ENCODE assay signal across 9 cellular contexts in genomic region chr5:135391123-135391868, GRCh38. TPM values are rescaled to one million over a fixed set of nuclear protein-coding genes. Genes with fewer than 3 reads are reported as not detected.
DNase-seq lines count a peak whose midpoint lies in the region; ATAC-seq, FAIRE-seq and TF ChIP-seq lines count a peak whose summit lies in the region.
"Had no signal": no experiment of that assay in that cellular context is flagged by ENCODE, and none has a peak within 500 bp of the region (broad histone marks: within the 10 kb centered on the region; RNA-seq: fewer than 3 reads in every experiment).

No MANE protein-coding gene starts in this region.

- peak overlapping the region; percentile 7 to 26 for H2BK12ac ChIP-seq in mesenchymal stem cell (ENCODE audit: low read length in 2 of 2)

- WGBS in mesenchymal stem cell = 72% methylated on average over 6 of the region's 6 CpGs

- H3K14ac ChIP-seq in mesenchymal stem cell (ENCODE audit: low read length in 2 of 2) = peak overlapping the region in 1 of 2 experiments; percentile 31

- H3K27ac Mint-ChIP-seq in MCF 10A (ENCODE audit: low read depth, unreplicated experiment) = peak overlapping the region; percentile 89

- POLR2A ChIA-PET in MCF 10A (lab: Yijun Ruan, JAX) = no interaction called here

- H3K4ac ChIP-seq in mesenchymal stem cell (ENCODE audit: low read depth in 1 of 2, low read length in 2 of 2) = peak overlapping the region; percentile 40 to 57

- peaks cover 48% of the 10 kb centered on the region for H3K36me3 Mint-ChIP-seq in MCF 10A (ENCODE audit: insufficient read depth, unreplicated experiment)

- H3K9me3 ChIP-seq in left ventricle myocardium inferior (replicated peaks) (no peaks in the 10 kb centered on the region), mesenchymal stem cell (ENCODE audit: control insufficient read depth, low read length) (no peaks in the 10 kb centered on the region)

- H2BK15ac ChIP-seq in mesenchymal stem cell (ENCODE audit: low read depth, poor library complexity, severe bottlenecking) = peak overlapping the region; percentile 18

- H3K36me3 ChIP-seq in left ventricle myocardium inferior (peaks cover 18% of the 10 kb centered on the region), mesenchymal stem cell (ENCODE audit: control insufficient read depth in 1 of 2, insufficient read depth in 2 of 2, low read depth in 1 of 2, low read length in 2 of 2) (peaks cover 17 to 29% of the 10 kb centered on the region in 2 experiments)

- H2AK5ac ChIP-seq in mesenchymal stem cell (ENCODE audit: low read length, severe bottlenecking) = peak overlapping the region; percentile 87

- ATAC-seq in left cardiac atrium = no peak

- TF ChIP-seq CTCF in left ventricle myocardium inferior (IDR thresholded peaks at IDR 0.05; ENCODE audit: borderline replicate concordance) = no peak
- no peak for TF ChIP-seq CTCF in MCF 10A (IDR thresholded peaks at IDR 0.05; ENCODE audit: unreplicated experiment)

- intact Hi-C loops in left ventricle myocardium inferior (cut with micrococcal nuclease) (no loop called here), left cardiac atrium (cut with DNase I) (no loop called here), MCF 10A (cut with micrococcal nuclease) (no loop called here)

- H4K91ac ChIP-seq in mesenchymal stem cell (ENCODE audit: low read length) = peak overlapping the region; percentile 65

- H3K9ac ChIP-seq in mesenchymal stem cell (ENCODE audit: low read length) = peak overlapping the region; percentile 69

- no peak overlapping the region for H3K4me3 Mint-ChIP-seq in MCF 10A (ENCODE audit: unreplicated experiment)

- H3K23ac ChIP-seq in mesenchymal stem cell (ENCODE audit: low read length in 2 of 2) = peak overlapping the region in 1 of 2 experiments; percentile 66

- peak overlapping the region; percentile 41 for H4K8ac ChIP-seq in mesenchymal stem cell (ENCODE audit: low read length)

- H3K4me1 ChIP-seq in left ventricle myocardium inferior (peaks cover 100% of the 10 kb centered on the region), mesenchymal stem cell (ENCODE audit: control insufficient read depth, insufficient read depth, low read depth, low read length) (peaks cover 45% of the 10 kb centered on the region)

- H2BK120ac ChIP-seq in mesenchymal stem cell (ENCODE audit: low read depth, low read length) = no peak overlapping the region

- peak overlapping the region; percentile 76 for H2BK5ac ChIP-seq in mesenchymal stem cell (ENCODE audit: low read depth, low read length, poor library complexity, severe bottlenecking)

- H2AFZ ChIP-seq in mesenchymal stem cell (ENCODE audit: low read depth, low read length) = no peak overlapping the region

- no TSS peak for BruUV-seq in MCF 10A (replicated peaks; lab: Mats Ljungman, UMichigan)

- H3K27ac ChIP-seq in left ventricle myocardium inferior (replicated peaks) (peak overlapping the region; percentile 65), mesenchymal stem cell (ENCODE audit: low read length, poor library complexity, severe bottlenecking) (peak overlapping the region; percentile 90)

- CTCF ChIA-PET in MCF 10A (lab: Yijun Ruan, JAX) = interaction anchor here (0.5 to 2.7 kb wide), 5 partner anchors 11 to 538 kb away, joined by 4 to 11 read pairs (median 5); no protein-coding TSS in a partner anchor

- H3K4me3 ChIP-seq in left ventricle myocardium inferior (no peak overlapping the region), mesenchymal stem cell (ENCODE audit: insufficient read depth in 1 of 2, low read depth in 1 of 2, low read length in 2 of 2) (peak overlapping the region in 1 of 2 experiments; percentile 34)

- no peaks in the 10 kb centered on the region for H3K27me3 Mint-ChIP-seq in MCF 10A (ENCODE audit: insufficient read depth, unreplicated experiment)

- H3K4me2 ChIP-seq in mesenchymal stem cell (ENCODE audit: low read length, poor library complexity, severe bottlenecking) = no peak overlapping the region

- DNase-seq in left ventricle myocardium inferior = no peak
- DNase-seq in left cardiac atrium = no peak
- DNase-seq in MCF 10A (ENCODE audit: unreplicated experiment) = no peak
- peak; percentile 85 for DNase-seq in mesenchymal stem cell
- DNase-seq in urothelium cell line (ENCODE audit: low spot score) = peak; percentile 7
- no peak for DNase-seq in central memory CD4-positive, alpha-beta T cell
- no peak for DNase-seq in NCI-H524 treated with DMSO at 0.1 percent for 48 hours (lab: John Stamatoyannopoulos, UW)
- no peak for DNase-seq in H4 (ENCODE audit: low spot score)
- DNase-seq: NCI-H2171 had no signal

- FAIRE-seq in urothelium cell line (lab: Jason Lieb, UNC) = no peak

- H3K27me3 ChIP-seq in left ventricle myocardium inferior (ENCODE audit: low read depth) (no peaks in the 10 kb centered on the region), mesenchymal stem cell (ENCODE audit: control insufficient read depth in 1 of 2, insufficient read depth in 1 of 2, low read length in 2 of 2) (no peaks in the 10 kb centered on the region)

- H3K79me1 ChIP-seq in mesenchymal stem cell (replicated peaks; ENCODE audit: low read length, poor library complexity, severe bottlenecking) = peaks cover 2% of the 10 kb centered on the region

- H3K18ac ChIP-seq in mesenchymal stem cell (ENCODE audit: low read depth in 1 of 2, low read length in 2 of 2) = peak overlapping the region; percentile 79 to 83

- no peaks in the 10 kb centered on the region for H3K9me3 Mint-ChIP-seq in MCF 10A (ENCODE audit: unreplicated experiment)

- peaks cover 85% of the 10 kb centered on the region for H3K4me1 Mint-ChIP-seq in MCF 10A (ENCODE audit: insufficient read depth, unreplicated experiment)

RNA-seq across cellular contexts. Expression of gene MACROH2A1, which starts 7.7 kb away (rescaled TPM):
- total RNA-seq in left ventricle myocardium inferior = 103 TPM
- 100 to 1,000 TPM; 101 to 138 TPM for total RNA-seq in left cardiac atrium
- 266 and 306 TPM in 2 replicates for total RNA-seq in MCF 10A (2022)
- polyA plus RNA-seq in mesenchymal stem cell (2013, experiment 1 of 2) = 114 TPM
- polyA plus RNA-seq in mesenchymal stem cell (2013, experiment 2 of 2) = 113 TPM
- 270 and 350 TPM in 2 replicates for total RNA-seq in H4 (2014; rRNA removed; shearing (Covaris generic))

RNA-seq across cellular contexts. Expression of gene DCANP1, which starts 55.9 kb away (rescaled TPM):
- total RNA-seq in left ventricle myocardium inferior = not detected
- total RNA-seq in left cardiac atrium = not detected
- not detected in 2 replicates for total RNA-seq in MCF 10A (2022)
- not detected for polyA plus RNA-seq in mesenchymal stem cell (2013, experiment 1 of 2)
- polyA plus RNA-seq in mesenchymal stem cell (2013, experiment 2 of 2) = not detected
- not detected in 2 replicates for total RNA-seq in H4 (2014; rRNA removed; shearing (Covaris generic))

Comparison
In these comparisons a context has a peak if more than half of its experiments do, and no peak if none do; other contexts are left out.
1. DNase-seq: peak in mesenchymal stem cell (single experiment) and urothelium cell line (single experiment); none in left ventricle myocardium inferior (single experiment), left cardiac atrium (single experiment), MCF 10A (single experiment), central memory CD4-positive, alpha-beta T cell (single experiment), NCI-H524 treated with DMSO at 0.1 percent for 48 hours (single experiment) and H4 (single experiment).